In genomic region chr18:54947115-54947514, GRCh38 we compare ENCODE assay signal across 15 cellular contexts. TPM values are rescaled to one million over a fixed set of nuclear protein-coding genes. Genes with fewer than 3 reads are reported as not detected.
DNase-seq lines count a peak whose midpoint lies in the region; ATAC-seq and TF ChIP-seq lines count a peak whose summit lies in the region.
"Had no signal": no experiment of that assay in that cellular context is flagged by ENCODE, and none has a peak within 500 bp of the region (broad histone marks: within the 10 kb centered on the region; RNA-seq: fewer than 3 reads in every experiment).

No MANE protein-coding gene starts in this region.

- H3K9ac ChIP-seq in duodenal mucosa (ENCODE audit: low read depth in 1 of 2, low read length in 2 of 2), result no peak overlapping the region

- DNase-seq in NCI-H2029 (lab: John Stamatoyannopoulos, UW) (peak; percentile 3), NCI-H2029 treated with DMSO at 0.1 percent for 48 hours (lab: John Stamatoyannopoulos, UW) (no peak), LoVo (ENCODE audit: low spot score) (peak; percentile 41), prostate gland (ENCODE audit: low spot score) (peak; percentile 35), SIG-M5 (lab: John Stamatoyannopoulos, UW) (no peak), 8988T (no peak)
- DNase-seq: ACHN; activated CD4-positive, alpha-beta T cell treated with anti-CD3 and anti-CD28 coated beads, Interleukin-2, amount 50 U/mL, for 1 hour; central memory CD4-positive, alpha-beta T cell; immature natural killer cell; naive B cell; T-helper 1 cell; tibial artery had no signal

- 40% methylated on average over 1 of the region's 1 CpG for WGBS in prostate gland

- TF ChIP-seq CTCF in prostate gland (IDR thresholded peaks at IDR 0.05), result no peak

- H3K4me3 ChIP-seq in duodenal mucosa (ENCODE audit: low read depth in 1 of 2, low read length in 2 of 2) (peak overlapping the region in 1 of 2 donors; percentile 40), prostate gland (no peak overlapping the region)

- intact Hi-C loops in prostate gland (cut with DNase I), result no loop called here

- H3K4me1 ChIP-seq in duodenal mucosa (ENCODE audit: control insufficient read depth in 1 of 2, insufficient read depth in 2 of 2, low read length in 2 of 2), result peaks cover 41 to 44% of the 10 kb centered on the region in 2 donors
- no peaks in the 10 kb centered on the region for H3K4me1 ChIP-seq in prostate gland (replicated peaks)

- H3K27me3 ChIP-seq in duodenal mucosa (ENCODE audit: control insufficient read depth in 1 of 2, insufficient read depth in 2 of 2, low read length in 2 of 2) (no peaks in the 10 kb centered on the region), prostate gland (replicated peaks; ENCODE audit: insufficient read depth) (no peaks in the 10 kb centered on the region)
- H3K27me3 ChIP-seq: tibial artery had no signal

- H3K9me3 ChIP-seq in duodenal mucosa (ENCODE audit: control insufficient read depth in 1 of 2, low read length in 2 of 2) (no peaks in the 10 kb centered on the region), prostate gland (no peaks in the 10 kb centered on the region)
- H3K9me3 ChIP-seq: tibial artery had no signal

- H3K27ac ChIP-seq in duodenal mucosa (ENCODE audit: low read depth, low read length), result peak overlapping the region; percentile 53
- no peak overlapping the region for H3K27ac ChIP-seq in prostate gland
- H3K27ac ChIP-seq: tibial artery had no signal

- no peak for ATAC-seq in HG03565 (IDR thresholded peaks at IDR 0.05; ENCODE audit: unreplicated experiment)

- H3K36me3 ChIP-seq in duodenal mucosa (ENCODE audit: control insufficient read depth in 1 of 2, insufficient read depth in 2 of 2, low read length in 2 of 2) (peaks cover 2 to 4% of the 10 kb centered on the region in 2 donors), prostate gland (no peaks in the 10 kb centered on the region)
- H3K36me3 ChIP-seq: tibial artery had no signal

- TF ChIP-seq POLR2A in prostate gland (IDR thresholded peaks at IDR 0.05), result no peak

RNA-seq across cellular contexts. Expression of gene CCDC68, which starts 12.1 kb away (rescaled TPM):
- total RNA-seq in prostate gland, result 10 to 100 TPM in 1 of 2 donors, 1 to 10 TPM in 1; 7.9 to 20.8 TPM

Comparison
In these comparisons a context has a peak if more than half of its experiments do, and no peak if none do; other contexts are left out.
1. DNase-seq: peak in NCI-H2029 (single experiment), LoVo (single experiment) and prostate gland (single experiment); none in NCI-H2029 treated with DMSO at 0.1 percent for 48 hours (single experiment), SIG-M5 (single experiment) and 8988T (single experiment).